Comparison of ENCODE assay signal across 28 cellular contexts in the genomic region with DNA sequence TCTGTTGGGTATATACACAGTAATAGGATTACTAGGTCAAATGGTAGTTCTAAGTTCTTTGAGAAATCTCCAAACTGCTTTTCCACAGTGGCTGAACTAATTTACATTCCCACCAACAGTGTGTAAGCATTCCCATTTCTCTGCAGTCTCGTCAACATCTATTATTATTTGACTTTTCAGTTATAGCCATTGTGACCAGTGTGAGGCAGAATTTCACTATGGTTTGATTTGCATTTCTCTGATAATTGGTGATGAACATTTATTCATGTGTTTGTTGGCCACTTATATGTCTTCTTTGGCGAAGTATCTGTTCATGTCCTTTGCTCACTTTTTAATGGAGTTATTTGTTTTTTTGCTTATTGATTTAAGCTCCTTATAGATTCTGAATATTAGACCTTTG.
DNase-seq lines count a peak whose midpoint lies in the region; ATAC-seq and TF ChIP-seq lines count a peak whose summit lies in the region.
"Had no signal": no experiment of that assay in that cellular context is flagged by ENCODE, and none has a peak within 500 bp of the region (broad histone marks: within the 10 kb centered on the region; RNA-seq: fewer than 3 reads in every experiment).

No MANE protein-coding gene starts in this region.

- no peaks in the 10 kb centered on the region for H3K36me3 ChIP-seq in HCT116 (ENCODE audit: control insufficient read depth in 1 of 2, insufficient read depth in 2 of 2, low read length in 2 of 2)
- no peaks in the 10 kb centered on the region for H3K36me3 ChIP-seq in Peyer's patch
- H3K36me3 ChIP-seq: BLaER1 treated with 17β-estradiol and CSF1 and Interleukin-3, amounts not matched to agents 10 nM and 100 nM; gastroesophageal sphincter had no signal

- POLR2A ChIA-PET in HCT116 (lab: Charles Lee) = no interaction called here

- intact Hi-C loops in HCT116 (cut with micrococcal nuclease) = loop anchor here (2.0 kb wide), 1 partner anchor 666 kb away; no protein-coding TSS in a partner anchor

- H3K4me2 ChIP-seq in HCT116 (ENCODE audit: low read length) = no peak overlapping the region
- H3K4me2 ChIP-seq: BLaER1 treated with 17β-estradiol and CSF1 and Interleukin-3, amounts not matched to agents 10 nM and 100 nM; hepatocyte had no signal

- no peaks in the 10 kb centered on the region for H4K20me1 ChIP-seq in HCT116 (ENCODE audit: insufficient read depth)
- H4K20me1 ChIP-seq: BLaER1 treated with 17β-estradiol and CSF1 and Interleukin-3, amounts not matched to agents 10 nM and 100 nM had no signal

- H3K4me3 ChIP-seq in HCT116 (replicated peaks in 1 of 2; ENCODE audit: low read depth in 1 of 2, low read length in 2 of 2) (no peak overlapping the region), Peyer's patch (no peak overlapping the region)
- H3K4me3 ChIP-seq: BLaER1 treated with 17β-estradiol and CSF1 and Interleukin-3, amounts not matched to agents 10 nM and 100 nM; gastroesophageal sphincter; hepatocyte; lung had no signal

- H3K4me1 ChIP-seq in HCT116 (ENCODE audit: control insufficient read depth in 1 of 2, insufficient read depth in 2 of 2, low read length in 2 of 2) (no peaks in the 10 kb centered on the region), Peyer's patch (no peaks in the 10 kb centered on the region), foreskin keratinocyte (no peaks in the 10 kb centered on the region)
- H3K4me1 ChIP-seq: gastroesophageal sphincter had no signal

- DNase-seq in HCT116 (ENCODE audit: low read depth, low spot score) = no peak
- no peak for DNase-seq in Peyer's patch
- no peak for DNase-seq in foreskin keratinocyte
- no peak for DNase-seq in stimulated activated CD4-positive, alpha-beta T cell treated with anti-CD3 and anti-CD28 coated beads, Interleukin-4, amount 100 ng/mL, for 24 hours
- DNase-seq in medulla oblongata (ENCODE audit: extremely low spot score) = no peak
- DNase-seq in NCI-H1436 (lab: John Stamatoyannopoulos, UW) = no peak
- DNase-seq: activated CD4-positive, alpha-beta memory T cell treated with anti-CD3 and anti-CD28 coated beads, Interleukin-2, amount 10 ng/mL, durations not matched to agents 7 days and 5 days; activated CD4-positive, alpha-beta T cell treated with anti-CD3 and anti-CD28 coated beads for 1 hour; activated CD8-positive, alpha-beta memory T cell treated with anti-CD3 and anti-CD28 coated beads, Interleukin-2, amount 50 U/mL, for 4 hours; activated naive CD4-positive, alpha-beta T cell treated with anti-CD3 and anti-CD28 coated beads for 36 hours; central memory CD4-positive, alpha-beta T cell; COR-L47; DMS79 treated with DMSO at 0.1 percent for 48 hours; H7; NCI-H1105 treated with DMSO at 0.1 percent for 48 hours; NCI-H1930; NCI-H524 treated with DMSO at 0.1 percent for 48 hours; nephron progenitor cell; NK-92 treated with Interleukin-12 subunit alpha and Interleukin-12 subunit beta, amount 100 ng/mL, for 24 hours; Right ventricle myocardium superior; stimulated activated naive B cell treated with anti-CD40 and anti-IgM and Interleukin-4, amounts not matched to agents 10 μg/mL and 1 μg/mL and 100 μg/mL, for 72 hours; substantia nigra had no signal

- H3K9me2 ChIP-seq in HCT116 (ENCODE audit: insufficient read depth) = no peaks in the 10 kb centered on the region

- TF ChIP-seq POLR2A in HCT116 (IDR thresholded peaks at IDR 0.05; ENCODE audit: borderline replicate concordance, extremely low read depth, insufficient read depth, insufficient read length) (no peak), Peyer's patch (IDR thresholded peaks at IDR 0.05) (no peak)

- ATAC-seq in HCT116 (no peak), foreskin keratinocyte (no peak), HG02885 (IDR thresholded peaks at IDR 0.05; ENCODE audit: poor library complexity, unreplicated experiment) (no peak)
- ATAC-seq: gastroesophageal sphincter had no signal

- H3K27ac ChIP-seq in C4-2B = no peak overlapping the region
- no peak overlapping the region for H3K27ac ChIP-seq in HCT116 (ENCODE audit: low read depth, low read length)
- H3K27ac ChIP-seq in Peyer's patch = no peak overlapping the region
- H3K27ac ChIP-seq in foreskin keratinocyte = no peak overlapping the region
- H3K27ac ChIP-seq: BLaER1 treated with 17β-estradiol and CSF1 and Interleukin-3, amounts not matched to agents 10 nM and 100 nM; gastroesophageal sphincter; hepatocyte had no signal

- H3K27me3 ChIP-seq in HCT116 (ENCODE audit: insufficient read depth, low read length) = no peaks in the 10 kb centered on the region
- no peaks in the 10 kb centered on the region for H3K27me3 ChIP-seq in Peyer's patch
- no peaks in the 10 kb centered on the region for H3K27me3 ChIP-seq in foreskin keratinocyte
- H3K27me3 ChIP-seq: BLaER1 treated with 17β-estradiol and CSF1 and Interleukin-3, amounts not matched to agents 10 nM and 100 nM; gastroesophageal sphincter; hepatocyte had no signal

- TF ChIP-seq RAD21 in HCT116 (IDR thresholded peaks at IDR 0.05; ENCODE audit: low read depth) = peak; percentile 29; the same call in 1 of the 2 replicates

- RAD21 ChIA-PET in HCT116 (lab: Charles Lee; ENCODE audit: low non-redundant PET in 1 of 2, low total read pairs in 2 of 2, uncharacterized antibody in 2 of 2, unreplicated experiment in 2 of 2) = no interaction called here

- H3K9me3 ChIP-seq in HCT116 (ENCODE audit: control insufficient read depth in 1 of 2, insufficient read depth in 1 of 2, low read depth in 1 of 2, low read length in 2 of 2) (no peaks in the 10 kb centered on the region), Peyer's patch (peaks cover 0 to 6% (median 0%) of the 10 kb centered on the region in 4 donors)
- H3K9me3 ChIP-seq: gastroesophageal sphincter had no signal

- H3K9ac ChIP-seq in HCT116 (ENCODE audit: low read length) = no peak overlapping the region
- H3K9ac ChIP-seq: BLaER1 treated with 17β-estradiol and CSF1 and Interleukin-3, amounts not matched to agents 10 nM and 100 nM had no signal

- no peak overlapping the region for H2AFZ ChIP-seq in HCT116 (ENCODE audit: low read depth, low read length, poor library complexity, severe bottlenecking)
- H2AFZ ChIP-seq: hepatocyte had no signal

- CTCF ChIA-PET in HCT116 (lab: Charles Lee) = no interaction called here

- TF ChIP-seq CTCF in C4-2B (conservative IDR thresholded peaks at IDR 0.05) (peak; percentile 58), HCT116 (IDR thresholded peaks at IDR 0.05 in 2 of 3, conservative IDR thresholded peaks at IDR 0.05 in 1 of 3; ENCODE audit: borderline replicate concordance in 1 of 3, insufficient read depth in 1 of 3, low read depth in 2 of 3, low read length in 2 of 3) (peak in 1 of 3 experiments; percentile 29; a peak in 1 of 6 replicates), Peyer's patch (IDR thresholded peaks at IDR 0.05) (peak in 4 of 6 experiments; percentile 8 to 38 (median 25)), foreskin keratinocyte (conservative IDR thresholded peaks at IDR 0.05) (peak; percentile 40)

- no TSS peak for BruUV-seq in HCT116 (replicated peaks; lab: Mats Ljungman, UMichigan)

- H3K79me2 ChIP-seq in HCT116 (ENCODE audit: insufficient read depth, low read length) = no peaks in the 10 kb centered on the region
- H3K79me2 ChIP-seq: hepatocyte had no signal

TF ChIP-seq in HCT116, 20 proteins besides CTCF, POLR2A, EP300 and RAD21:
- TF ChIP-seq YY1 (IDR thresholded peaks at IDR 0.05; ENCODE audit: extremely low read depth, insufficient replicate concordance, low read depth, low read length) (no peak), EGR1 (IDR thresholded peaks at IDR 0.05; ENCODE audit: low read depth) (no peak), ZFX (IDR thresholded peaks at IDR 0.05) (no peak), ZNF274 (IDR thresholded peaks at IDR 0.05; ENCODE audit: low read depth, low read length) (no peak), SRF (IDR thresholded peaks at IDR 0.05; ENCODE audit: low read depth) (no peak), TCF7L2 (IDR thresholded peaks at IDR 0.05; ENCODE audit: borderline replicate concordance, extremely low read depth, insufficient read depth, insufficient read length) (no peak)
- TF ChIP-seq, protein P1, sequence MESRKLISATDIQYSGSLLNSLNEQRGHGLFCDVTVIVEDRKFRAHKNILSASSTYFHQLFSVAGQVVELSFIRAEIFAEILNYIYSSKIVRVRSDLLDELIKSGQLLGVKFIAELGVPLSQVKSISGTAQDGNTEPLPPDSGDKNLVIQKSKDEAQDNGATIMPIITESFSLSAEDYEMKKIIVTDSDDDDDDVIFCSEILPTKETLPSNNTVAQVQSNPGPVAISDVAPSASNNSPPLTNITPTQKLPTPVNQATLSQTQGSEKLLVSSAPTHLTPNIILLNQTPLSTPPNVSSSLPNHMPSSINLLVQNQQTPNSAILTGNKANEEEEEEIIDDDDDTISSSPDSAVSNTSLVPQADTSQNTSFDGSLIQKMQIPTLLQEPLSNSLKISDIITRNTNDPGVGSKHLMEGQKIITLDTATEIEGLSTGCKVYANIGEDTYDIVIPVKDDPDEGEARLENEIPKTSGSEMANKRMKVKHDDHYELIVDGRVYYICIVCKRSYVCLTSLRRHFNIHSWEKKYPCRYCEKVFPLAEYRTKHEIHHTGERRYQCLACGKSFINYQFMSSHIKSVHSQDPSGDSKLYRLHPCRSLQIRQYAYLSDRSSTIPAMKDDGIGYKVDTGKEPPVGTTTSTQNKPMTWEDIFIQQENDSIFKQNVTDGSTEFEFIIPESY (IDR thresholded peaks at IDR 0.05; ENCODE audit: extremely low read depth, insufficient replicate concordance, low read length) = no peak
